Comparison of ENCODE assay signal across 8 cellular contexts in genomic region chr19:34678421-34678820, GRCh38. TPM values are rescaled to one million over a fixed set of nuclear protein-coding genes. Genes with fewer than 3 reads are reported as not detected.
DNase-seq lines count a peak whose midpoint lies in the region; TF ChIP-seq lines count a peak whose summit lies in the region.

No MANE protein-coding gene starts in this region.

- H3K4me1 ChIP-seq in suprapubic skin: peaks cover 13% of the 10 kb centered on the region

- no peak for TF ChIP-seq POLR2A in suprapubic skin (IDR thresholded peaks at IDR 0.05)

- TF ChIP-seq EP300 in suprapubic skin (IDR thresholded peaks at IDR 0.05): no peak

- H3K27ac ChIP-seq in suprapubic skin (peak overlapping the region; percentile 95), caudate nucleus (ENCODE audit: low read depth, low read length) (no peak overlapping the region)

- peaks cover 19% of the 10 kb centered on the region for H3K9me3 ChIP-seq in suprapubic skin

- no peak for DNase-seq in activated CD4-positive, alpha-beta T cell treated with anti-CD3 and anti-CD28 coated beads, Interleukin-2, amount 10 ng/mL, durations not matched to agents 24 days and 14 days
- DNase-seq in activated CD4-positive, alpha-beta T cell treated with anti-CD3 and anti-CD28 coated beads, Interleukin-2, amount 50 U/mL, for 1 hour: no peak
- DNase-seq in activated T-helper 1 cell treated with anti-CD3 and anti-CD28 coated beads, Interleukin-12 subunit alpha, Interleukin-12 subunit beta, Interleukin-2, Interleukin-4 antibody, amounts not matched to agents 30 ng/mL and 10 ng/mL and 1 ng/mL, durations not matched to agents 14 hours and 24 hours and 36 hours (ENCODE audit: low spot score): no peak
- DNase-seq in immature natural killer cell (no peak), suprapubic skin (ENCODE audit: low spot score in 2 of 2) (no peak), caudate nucleus (lab: John Stamatoyannopoulos, UW) (no peak), anterior cingulate cortex (lab: John Stamatoyannopoulos, UW) (no peak), HT-29 (ENCODE audit: low spot score) (no peak)

- H3K4me1 Mint-ChIP-seq in activated CD4-positive, alpha-beta T cell treated with anti-CD3 and anti-CD28 coated beads, Interleukin-2, amount 10 ng/mL, durations not matched to agents 24 days and 14 days: peaks cover 28% of the 10 kb centered on the region
- peaks cover 30% of the 10 kb centered on the region for H3K4me1 Mint-ChIP-seq in activated T-helper 1 cell treated with anti-CD3 and anti-CD28 coated beads, Interleukin-12 subunit alpha, Interleukin-12 subunit beta, Interleukin-2, Interleukin-4 antibody, amounts not matched to agents 30 ng/mL and 10 ng/mL and 1 ng/mL, durations not matched to agents 14 hours and 24 hours and 36 hours (ENCODE audit: low read depth)
- peaks cover 33 to 41% of the 10 kb centered on the region in 2 donors for H3K4me1 Mint-ChIP-seq in immature natural killer cell

- TF ChIP-seq CTCF in suprapubic skin (IDR thresholded peaks at IDR 0.05): no peak

- H3K27me3 Mint-ChIP-seq in activated CD4-positive, alpha-beta T cell treated with anti-CD3 and anti-CD28 coated beads, Interleukin-2, amount 10 ng/mL, durations not matched to agents 24 days and 14 days: peaks cover 2% of the 10 kb centered on the region
- peaks cover 4% of the 10 kb centered on the region for H3K27me3 Mint-ChIP-seq in activated T-helper 1 cell treated with anti-CD3 and anti-CD28 coated beads, Interleukin-12 subunit alpha, Interleukin-12 subunit beta, Interleukin-2, Interleukin-4 antibody, amounts not matched to agents 30 ng/mL and 10 ng/mL and 1 ng/mL, durations not matched to agents 14 hours and 24 hours and 36 hours (ENCODE audit: insufficient read depth)
- H3K27me3 Mint-ChIP-seq in immature natural killer cell (ENCODE audit: low read depth in 3 of 3): peaks cover 12 to 29% (median 29%) of the 10 kb centered on the region in 3 donors

- peak overlapping the region; percentile 96 for H3K4me3 Mint-ChIP-seq in activated CD4-positive, alpha-beta T cell treated with anti-CD3 and anti-CD28 coated beads, Interleukin-2, amount 10 ng/mL, durations not matched to agents 24 days and 14 days
- H3K4me3 Mint-ChIP-seq in activated T-helper 1 cell treated with anti-CD3 and anti-CD28 coated beads, Interleukin-12 subunit alpha, Interleukin-12 subunit beta, Interleukin-2, Interleukin-4 antibody, amounts not matched to agents 30 ng/mL and 10 ng/mL and 1 ng/mL, durations not matched to agents 14 hours and 24 hours and 36 hours: peak overlapping the region; percentile 94
- H3K4me3 Mint-ChIP-seq in immature natural killer cell: peak overlapping the region; percentile 93 to 100 (median 98)

- H3K9me3 Mint-ChIP-seq in activated CD4-positive, alpha-beta T cell treated with anti-CD3 and anti-CD28 coated beads, Interleukin-2, amount 10 ng/mL, durations not matched to agents 24 days and 14 days: peaks cover 48% of the 10 kb centered on the region
- peaks cover 60% of the 10 kb centered on the region for H3K9me3 Mint-ChIP-seq in activated T-helper 1 cell treated with anti-CD3 and anti-CD28 coated beads, Interleukin-12 subunit alpha, Interleukin-12 subunit beta, Interleukin-2, Interleukin-4 antibody, amounts not matched to agents 30 ng/mL and 10 ng/mL and 1 ng/mL, durations not matched to agents 14 hours and 24 hours and 36 hours
- H3K9me3 Mint-ChIP-seq in immature natural killer cell: peaks cover 5 to 20% (median 17%) of the 10 kb centered on the region in 6 donors

- H3K27ac Mint-ChIP-seq in activated CD4-positive, alpha-beta T cell treated with anti-CD3 and anti-CD28 coated beads, Interleukin-2, amount 10 ng/mL, durations not matched to agents 24 days and 14 days: peak overlapping the region; percentile 100
- H3K27ac Mint-ChIP-seq in activated T-helper 1 cell treated with anti-CD3 and anti-CD28 coated beads, Interleukin-12 subunit alpha, Interleukin-12 subunit beta, Interleukin-2, Interleukin-4 antibody, amounts not matched to agents 30 ng/mL and 10 ng/mL and 1 ng/mL, durations not matched to agents 14 hours and 24 hours and 36 hours: peak overlapping the region; percentile 99
- peak overlapping the region; percentile 80 to 100 (median 98) for H3K27ac Mint-ChIP-seq in immature natural killer cell

- WGBS in suprapubic skin: 53% methylated on average over 10 of the region's 10 CpGs

- H3K27me3 ChIP-seq in suprapubic skin: no peaks in the 10 kb centered on the region

- peaks cover 50% of the 10 kb centered on the region for H3K36me3 ChIP-seq in suprapubic skin

- peak overlapping the region; percentile 66 for H3K4me3 ChIP-seq in suprapubic skin

- intact Hi-C loops in activated CD4-positive, alpha-beta T cell treated with anti-CD3 and anti-CD28 coated beads, Interleukin-2, amount 10 ng/mL, durations not matched to agents 24 days and 14 days (cut with micrococcal nuclease): loop anchor here (5.0 kb wide), 1 partner anchor 506 kb away; the partner anchor contains the start of gene LSM14A
- intact Hi-C loops in activated T-helper 1 cell treated with anti-CD3 and anti-CD28 coated beads, Interleukin-12 subunit alpha, Interleukin-12 subunit beta, Interleukin-2, Interleukin-4 antibody, amounts not matched to agents 30 ng/mL and 10 ng/mL and 1 ng/mL, durations not matched to agents 14 hours and 24 hours and 36 hours (cut with micrococcal nuclease): loop anchor here (5.0 kb wide), 2 partner anchors 34 to 506 kb away; partner anchors contain the start of gene LSM14A

- H3K36me3 Mint-ChIP-seq in activated CD4-positive, alpha-beta T cell treated with anti-CD3 and anti-CD28 coated beads, Interleukin-2, amount 10 ng/mL, durations not matched to agents 24 days and 14 days (ENCODE audit: low read depth): peaks cover 64% of the 10 kb centered on the region
- H3K36me3 Mint-ChIP-seq in activated T-helper 1 cell treated with anti-CD3 and anti-CD28 coated beads, Interleukin-12 subunit alpha, Interleukin-12 subunit beta, Interleukin-2, Interleukin-4 antibody, amounts not matched to agents 30 ng/mL and 10 ng/mL and 1 ng/mL, durations not matched to agents 14 hours and 24 hours and 36 hours (ENCODE audit: low read depth): peaks cover 49% of the 10 kb centered on the region
- H3K36me3 Mint-ChIP-seq in immature natural killer cell: peaks cover 43 to 45% (median 44%) of the 10 kb centered on the region in 3 donors

RNA-seq across cellular contexts. Expression of gene ZNF302, which starts 0.9 kb away (rescaled TPM):
- total RNA-seq in activated CD4-positive, alpha-beta T cell treated with anti-CD3 and anti-CD28 coated beads, Interleukin-2, amount 10 ng/mL, durations not matched to agents 24 days and 14 days: 14.4 and 15.2 TPM in 2 replicates
- total RNA-seq in activated T-helper 1 cell treated with anti-CD3 and anti-CD28 coated beads, Interleukin-12 subunit alpha, Interleukin-12 subunit beta, Interleukin-2, Interleukin-4 antibody, amounts not matched to agents 30 ng/mL and 10 ng/mL and 1 ng/mL, durations not matched to agents 14 hours and 24 hours and 36 hours: 14.8 and 16.5 TPM in 2 replicates
- 10 to 100 TPM in 2 of 3 donors, 1 to 10 TPM in 1; 8.8 to 14.5 (median 11.2) TPM for polyA plus RNA-seq in immature natural killer cell
- 10 to 100 TPM in 3 of 4 donors, 1 to 10 TPM in 1; 9.8 to 33.8 (median 21.4) TPM for total RNA-seq in suprapubic skin
- 3.9 and 6.4 TPM in 2 replicates for total RNA-seq in HT-29 (2014; rRNA removed; shearing (Covaris generic))

RNA-seq across cellular contexts. Expression of gene SCGB2B2, which starts 1.5 kb away (rescaled TPM):
- 0.24 and 0.40 TPM in 2 replicates for total RNA-seq in activated CD4-positive, alpha-beta T cell treated with anti-CD3 and anti-CD28 coated beads, Interleukin-2, amount 10 ng/mL, durations not matched to agents 24 days and 14 days
- 0.20 TPM in 1 of 2 replicates, not detected in the other for total RNA-seq in activated T-helper 1 cell treated with anti-CD3 and anti-CD28 coated beads, Interleukin-12 subunit alpha, Interleukin-12 subunit beta, Interleukin-2, Interleukin-4 antibody, amounts not matched to agents 30 ng/mL and 10 ng/mL and 1 ng/mL, durations not matched to agents 14 hours and 24 hours and 36 hours
- under 1 TPM in 1 of 3 donors, not detected in 2; 0.09 TPM for polyA plus RNA-seq in immature natural killer cell
- total RNA-seq in suprapubic skin: 10 to 100 TPM in 1 of 4 donors, 1 to 10 TPM in 2, under 1 TPM in 1; 0.18 to 12.1 (median 4.5) TPM
- total RNA-seq in HT-29 (2014; rRNA removed; shearing (Covaris generic)): not detected in 2 replicates

RNA-seq across cellular contexts. Expression of gene ZNF181, which starts 55.6 kb away (rescaled TPM):
- 3.9 and 4.4 TPM in 2 replicates for total RNA-seq in activated CD4-positive, alpha-beta T cell treated with anti-CD3 and anti-CD28 coated beads, Interleukin-2, amount 10 ng/mL, durations not matched to agents 24 days and 14 days
- total RNA-seq in activated T-helper 1 cell treated with anti-CD3 and anti-CD28 coated beads, Interleukin-12 subunit alpha, Interleukin-12 subunit beta, Interleukin-2, Interleukin-4 antibody, amounts not matched to agents 30 ng/mL and 10 ng/mL and 1 ng/mL, durations not matched to agents 14 hours and 24 hours and 36 hours: 3.1 and 4.3 TPM in 2 replicates
- 10 to 100 TPM in 2 of 3 donors, 1 to 10 TPM in 1; 10.0 to 16.0 (median 10.1) TPM for polyA plus RNA-seq in immature natural killer cell
- 10 to 100 TPM in 3 of 4 donors, 1 to 10 TPM in 1; 9.2 to 28.3 (median 18.4) TPM for total RNA-seq in suprapubic skin
- total RNA-seq in HT-29 (2014; rRNA removed; shearing (Covaris generic)): 7.3 and 12.1 TPM in 2 replicates
